25 cellular contexts compared by ENCODE assay signal in the genomic region with DNA sequence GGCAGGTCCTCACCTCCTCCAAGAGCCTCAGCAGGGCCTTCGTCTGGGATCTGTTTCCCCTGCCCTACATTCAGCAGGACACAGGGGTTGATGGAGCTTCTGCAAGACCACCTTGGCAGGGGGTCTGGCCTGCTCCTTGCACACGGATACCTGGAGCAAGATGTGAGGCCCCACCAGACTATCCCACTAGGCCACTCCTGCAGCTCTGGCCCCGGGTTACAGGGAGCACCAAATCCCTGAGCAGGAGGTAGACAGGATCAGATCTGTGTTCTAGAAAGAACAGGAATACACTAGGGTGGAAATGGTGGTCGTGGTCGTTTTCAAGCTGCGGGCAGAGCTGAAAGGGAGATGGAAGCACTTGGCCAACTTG. TPM values are rescaled to one million over a fixed set of nuclear protein-coding genes. Genes with fewer than 3 reads are reported as not detected.
DNase-seq lines count a peak whose midpoint lies in the region; ATAC-seq and TF ChIP-seq lines count a peak whose summit lies in the region.
"Had no signal": no experiment of that assay in that cellular context is flagged by ENCODE, and none has a peak within 500 bp of the region (broad histone marks: within the 10 kb centered on the region; RNA-seq: fewer than 3 reads in every experiment).

No MANE protein-coding gene starts in this region.

- H3K14ac ChIP-seq in H9 (ENCODE audit: insufficient read depth, low read length), result no peak overlapping the region

- WGBS in H9 (ENCODE audit: extremely low coverage, insufficient read length, low lambda C conversion rate), result no CpG with 5 or more reads among the region's 6 CpGs

- H3K9me3 Mint-ChIP-seq in CD4-positive, CD25-positive, alpha-beta regulatory T cell, result peaks cover 0 to 2% (median 0%) of the 10 kb centered on the region in 7 donors
- H3K9me3 Mint-ChIP-seq in H9 (no peaks in the 10 kb centered on the region), nephron progenitor cell (no peaks in the 10 kb centered on the region)
- H3K9me3 Mint-ChIP-seq in effector memory CD8-positive, alpha-beta T cell, result no peaks in the 10 kb centered on the region
- H3K9me3 Mint-ChIP-seq: activated CD4-positive, alpha-beta T cell treated with anti-CD3 and anti-CD28 coated beads, Interleukin-2, amount 10 ng/mL, durations not matched to agents 7 days and 5 days; activated naive CD4-positive, alpha-beta T cell treated with anti-CD3 and anti-CD28 coated beads, Interleukin-2, amount 50 U/mL, for 24 hours; T-helper 2 cell treated with Interferon-gamma antibody and Interleukin-4, amounts not matched to agents 5 μg/mL and 100 μg/mL, for 36 hours had no signal

- H4K5ac ChIP-seq in H9 (ENCODE audit: insufficient read length, low read depth, low read length), result no peak overlapping the region

- H3K9ac ChIP-seq in H9 (ENCODE audit: extremely low read depth, insufficient read length, low read length), result no peak overlapping the region

- no peaks in the 10 kb centered on the region for H3K79me2 ChIP-seq in H9 (ENCODE audit: insufficient read depth, low read length)

- H2BK20ac ChIP-seq in H9 (ENCODE audit: low read depth, low read length, poor library complexity, severe bottlenecking), result no peak overlapping the region

- H3K27ac Mint-ChIP-seq in CD4-positive, CD25-positive, alpha-beta regulatory T cell, result peak overlapping the region in 2 of 3 donors; percentile 82 to 85
- H3K27ac Mint-ChIP-seq in H9 (no peak overlapping the region; a peak in 1 of 7 replicates), nephron progenitor cell (peak overlapping the region; percentile 15)
- H3K27ac Mint-ChIP-seq in effector memory CD8-positive, alpha-beta T cell, result peak overlapping the region; percentile 69 to 85
- H3K27ac Mint-ChIP-seq: activated CD4-positive, alpha-beta T cell treated with anti-CD3 and anti-CD28 coated beads, Interleukin-2, amount 10 ng/mL, durations not matched to agents 7 days and 5 days; T-helper 2 cell treated with Interferon-gamma antibody and Interleukin-4, amounts not matched to agents 5 μg/mL and 100 μg/mL, for 36 hours had no signal

- H3K36me3 Mint-ChIP-seq in CD4-positive, CD25-positive, alpha-beta regulatory T cell, result peaks cover 6% of the 10 kb centered on the region
- H3K36me3 Mint-ChIP-seq in H9 (ENCODE audit: insufficient read depth in 1 of 3, low read depth in 3 of 3), result peaks cover 25 to 59% (median 34%) of the 10 kb centered on the region in 3 experiments
- peaks cover 16% of the 10 kb centered on the region for H3K36me3 Mint-ChIP-seq in effector memory CD8-positive, alpha-beta T cell (ENCODE audit: insufficient read depth)
- H3K36me3 Mint-ChIP-seq in nephron progenitor cell (ENCODE audit: low read depth), result peaks cover 25% of the 10 kb centered on the region
- H3K36me3 Mint-ChIP-seq: activated naive CD4-positive, alpha-beta T cell treated with anti-CD3 and anti-CD28 coated beads, Interleukin-2, amount 50 U/mL, for 24 hours had no signal

- H3K56ac ChIP-seq in H9 (ENCODE audit: insufficient read length, low read depth, low read length), result no peak overlapping the region

- H4K91ac ChIP-seq in H9 (ENCODE audit: insufficient read length, low read depth, low read length), result no peak overlapping the region

- no peaks in the 10 kb centered on the region for H3K27me3 ChIP-seq in CD4-positive, CD25-positive, alpha-beta regulatory T cell (ENCODE audit: control insufficient read depth, insufficient read depth, low read length)
- H3K27me3 ChIP-seq in H9 (ENCODE audit: insufficient read depth, low read length), result no peaks in the 10 kb centered on the region
- H3K27me3 ChIP-seq: BE2C, upper lobe of right lung had no signal

- no peak overlapping the region for H3T11ph ChIP-seq in H9 (ENCODE audit: low read length)

- no peak overlapping the region for H3K23ac ChIP-seq in H9 (ENCODE audit: insufficient read length, low read depth, low read length)

- no peak overlapping the region for H2BK120ac ChIP-seq in H9 (ENCODE audit: low read depth, low read length, poor library complexity, severe bottlenecking)

- ATAC-seq in CD4-positive, CD25-positive, alpha-beta regulatory T cell (ENCODE audit: low read depth in 2 of 2), result no peak
- ATAC-seq in effector memory CD8-positive, alpha-beta T cell (replicated peaks), result no peak
- ATAC-seq in HG03139 (IDR thresholded peaks at IDR 0.05; ENCODE audit: unreplicated experiment) (no peak), GM21381 (IDR thresholded peaks at IDR 0.05; ENCODE audit: unreplicated experiment) (no peak), GM19467 (IDR thresholded peaks at IDR 0.05; ENCODE audit: unreplicated experiment) (no peak)
- ATAC-seq: upper lobe of right lung had no signal

- peak overlapping the region in 1 of 4 donors; percentile 49 for H3K4me3 Mint-ChIP-seq in CD4-positive, CD25-positive, alpha-beta regulatory T cell
- H3K4me3 Mint-ChIP-seq in H9 (no peak overlapping the region), nephron progenitor cell (no peak overlapping the region)
- H3K4me3 Mint-ChIP-seq in effector memory CD8-positive, alpha-beta T cell, result no peak overlapping the region
- H3K4me3 Mint-ChIP-seq: activated CD4-positive, alpha-beta T cell treated with anti-CD3 and anti-CD28 coated beads, Interleukin-2, amount 10 ng/mL, durations not matched to agents 7 days and 5 days; activated naive CD4-positive, alpha-beta T cell treated with anti-CD3 and anti-CD28 coated beads, Interleukin-2, amount 50 U/mL, for 24 hours; T-helper 2 cell treated with Interferon-gamma antibody and Interleukin-4, amounts not matched to agents 5 μg/mL and 100 μg/mL, for 36 hours had no signal

- H3K18ac ChIP-seq in H9 (ENCODE audit: insufficient read length, low read depth, low read length), result no peak overlapping the region

- H3K4ac ChIP-seq in H9 (ENCODE audit: low read depth, low read length), result no peak overlapping the region

- H2BK5ac ChIP-seq in H9 (ENCODE audit: insufficient read length, low read length), result no peak overlapping the region

- DNase-seq in CD4-positive, CD25-positive, alpha-beta regulatory T cell, result no peak
- DNase-seq in H9 (peak; percentile 24), nephron progenitor cell (no peak), ecto neural progenitor cell (ENCODE audit: low spot score) (no peak)
- DNase-seq in effector memory CD8-positive, alpha-beta T cell, result no peak
- DNase-seq: activated CD4-positive, alpha-beta T cell treated with anti-CD3 and anti-CD28 coated beads, Interleukin-2, amount 10 ng/mL, durations not matched to agents 7 days and 5 days; BE2C; effector CD8-positive, alpha-beta T cell; EL; NCI-H1417; NCI-H2081 treated with DMSO at 0.1 percent for 48 hours; NCI-H345; RPMI8226; upper lobe of right lung had no signal

- no peak overlapping the region for H4K8ac ChIP-seq in H9 (replicated peaks; ENCODE audit: insufficient read length, low read depth, low read length)

- no peak for TF ChIP-seq CTCF in H9 (conservative IDR thresholded peaks at IDR 0.05)
- TF ChIP-seq CTCF in nephron progenitor cell (IDR thresholded peaks at IDR 0.05), result no peak

- no peaks in the 10 kb centered on the region for H3K23me2 ChIP-seq in H9 (ENCODE audit: insufficient read length, low read depth, low read length, poor library complexity, severe bottlenecking)

- no peaks in the 10 kb centered on the region for H3K27me3 Mint-ChIP-seq in CD4-positive, CD25-positive, alpha-beta regulatory T cell
- H3K27me3 Mint-ChIP-seq in H9 (ENCODE audit: low read depth) (no peaks in the 10 kb centered on the region; the same call in 1 of the 2 replicates), nephron progenitor cell (ENCODE audit: low read depth, poor library complexity) (peaks cover 2% of the 10 kb centered on the region)
- H3K27me3 Mint-ChIP-seq in effector memory CD8-positive, alpha-beta T cell, result no peaks in the 10 kb centered on the region
- H3K27me3 Mint-ChIP-seq: activated CD4-positive, alpha-beta T cell treated with anti-CD3 and anti-CD28 coated beads, Interleukin-2, amount 10 ng/mL, durations not matched to agents 7 days and 5 days; activated naive CD4-positive, alpha-beta T cell treated with anti-CD3 and anti-CD28 coated beads, Interleukin-2, amount 50 U/mL, for 24 hours had no signal

- H3K36me3 ChIP-seq in CD4-positive, CD25-positive, alpha-beta regulatory T cell (ENCODE audit: control insufficient read depth, insufficient read depth, low read length), result peaks cover 27% of the 10 kb centered on the region
- H3K36me3 ChIP-seq: BE2C had no signal

- no peak overlapping the region for H2AFZ ChIP-seq in H9 (ENCODE audit: low read length)

- H3K27ac ChIP-seq in CD4-positive, CD25-positive, alpha-beta regulatory T cell (ENCODE audit: insufficient read depth, low read length, poor library complexity, severe bottlenecking), result no peak overlapping the region
- H3K27ac ChIP-seq in H9 (ENCODE audit: insufficient read length, low read depth, low read length), result no peak overlapping the region
- H3K27ac ChIP-seq: SK-N-MC, upper lobe of right lung, VCaP had no signal

- no peak overlapping the region for H2AK5ac ChIP-seq in H9 (ENCODE audit: insufficient read length, low read length)

- no peak overlapping the region for H3K4me2 ChIP-seq in H9 (ENCODE audit: insufficient read depth, insufficient read length, low read length)

- H3K4me1 ChIP-seq in CD4-positive, CD25-positive, alpha-beta regulatory T cell (ENCODE audit: control insufficient read depth, insufficient read depth, low read length, poor library complexity, severe bottlenecking), result peaks cover 16% of the 10 kb centered on the region
- no peaks in the 10 kb centered on the region for H3K4me1 ChIP-seq in H9 (ENCODE audit: insufficient read depth, low read length)

- H3K79me1 ChIP-seq in H9 (ENCODE audit: insufficient read depth, low read depth, low read length, poor library complexity, severe bottlenecking), result no peaks in the 10 kb centered on the region

- no peak overlapping the region for H3K4me3 ChIP-seq in CD4-positive, CD25-positive, alpha-beta regulatory T cell (ENCODE audit: low read depth, low read length)
- H3K4me3 ChIP-seq: lung, SK-N-MC, upper lobe of right lung had no signal

- no peaks in the 10 kb centered on the region for H3K9me3 ChIP-seq in CD4-positive, CD25-positive, alpha-beta regulatory T cell (ENCODE audit: control insufficient read depth in 2 of 2, low read length in 2 of 2)
- H3K9me3 ChIP-seq in H9 (ENCODE audit: control insufficient read depth, low read depth, low read length), result no peaks in the 10 kb centered on the region
- H3K9me3 ChIP-seq: BE2C, upper lobe of right lung had no signal

- no peaks in the 10 kb centered on the region for H4K20me1 ChIP-seq in H9 (ENCODE audit: control insufficient read depth, insufficient read depth, insufficient read length)

- peaks cover 0 to 51% (median 19%) of the 10 kb centered on the region in 4 donors for H3K4me1 Mint-ChIP-seq in CD4-positive, CD25-positive, alpha-beta regulatory T cell
- peaks cover 14 to 15% of the 10 kb centered on the region in 2 experiments for H3K4me1 Mint-ChIP-seq in H9
- peaks cover 27 to 40% of the 10 kb centered on the region in 2 donors for H3K4me1 Mint-ChIP-seq in effector memory CD8-positive, alpha-beta T cell (ENCODE audit: low read depth in 2 of 2)
- H3K4me1 Mint-ChIP-seq in nephron progenitor cell, result peaks cover 49% of the 10 kb centered on the region

- H2BK12ac ChIP-seq in H9 (ENCODE audit: insufficient read length, low read depth, low read length), result no peak overlapping the region

- no peak overlapping the region for H2BK15ac ChIP-seq in H9 (ENCODE audit: low read depth, low read length)

RNA-seq across cellular contexts. Expression of a gene that starts 33.5 kb away (rescaled TPM):
- total RNA-seq in CD4-positive, CD25-positive, alpha-beta regulatory T cell, result 0.62 TPM
- polyA plus RNA-seq in CD4-positive, CD25-positive, alpha-beta regulatory T cell, result under 1 TPM in 3 of 4 donors, not detected in 1; 0.11 to 0.52 (median 0.38) TPM
- 40.6 and 41.0 TPM in 2 replicates for total RNA-seq in H9 (2021)

RNA-seq across cellular contexts. Expression of a gene that starts 38.8 kb away (rescaled TPM):
- 454 TPM for total RNA-seq in CD4-positive, CD25-positive, alpha-beta regulatory T cell
- polyA plus RNA-seq in CD4-positive, CD25-positive, alpha-beta regulatory T cell, result 10 to 100 TPM; 66.9 to 72.2 (median 69.3) TPM
- 75.7 and 80.7 TPM in 2 replicates for total RNA-seq in H9 (2021)

RNA-seq across cellular contexts. Expression of a gene that starts 45.5 kb away (rescaled TPM):
- 0.39 TPM for total RNA-seq in CD4-positive, CD25-positive, alpha-beta regulatory T cell
- under 1 TPM in 2 of 4 donors, not detected in 2; 0.13 to 0.17 TPM for polyA plus RNA-seq in CD4-positive, CD25-positive, alpha-beta regulatory T cell
- total RNA-seq in H9 (2021), result 102 and 107 TPM in 2 replicates
- total RNA-seq: A673; activated CD4-positive, alpha-beta T cell treated with anti-CD3 and anti-CD28 coated beads, Interleukin-2, amount 10 ng/mL, durations not matched to agents 7 days and 5 days; cerebellum; kidney epithelial cell had no signal

Comparison
In these comparisons a context has a peak if more than half of its experiments do, and no peak if none do; other contexts are left out.
1. H3K27ac Mint-ChIP-seq: peak in CD4-positive, CD25-positive, alpha-beta regulatory T cell (2 of 3), effector memory CD8-positive, alpha-beta T cell (2 of 2) and nephron progenitor cell (single experiment); none in H9 (0 of 3).
2. RNA of a gene that starts 33.5 kb away (total RNA-seq): 40.6 to 41.0 TPM in H9; 0.62 TPM in CD4-positive, CD25-positive, alpha-beta regulatory T cell (single experiment); every median in the first group is over 10 times any median in the second.
3. RNA of a gene that starts 45.5 kb away (total RNA-seq): 102 to 107 TPM in H9; 0.39 TPM in CD4-positive, CD25-positive, alpha-beta regulatory T cell (single experiment); every median in the first group is over 10 times any median in the second.